In the genomic region with DNA sequence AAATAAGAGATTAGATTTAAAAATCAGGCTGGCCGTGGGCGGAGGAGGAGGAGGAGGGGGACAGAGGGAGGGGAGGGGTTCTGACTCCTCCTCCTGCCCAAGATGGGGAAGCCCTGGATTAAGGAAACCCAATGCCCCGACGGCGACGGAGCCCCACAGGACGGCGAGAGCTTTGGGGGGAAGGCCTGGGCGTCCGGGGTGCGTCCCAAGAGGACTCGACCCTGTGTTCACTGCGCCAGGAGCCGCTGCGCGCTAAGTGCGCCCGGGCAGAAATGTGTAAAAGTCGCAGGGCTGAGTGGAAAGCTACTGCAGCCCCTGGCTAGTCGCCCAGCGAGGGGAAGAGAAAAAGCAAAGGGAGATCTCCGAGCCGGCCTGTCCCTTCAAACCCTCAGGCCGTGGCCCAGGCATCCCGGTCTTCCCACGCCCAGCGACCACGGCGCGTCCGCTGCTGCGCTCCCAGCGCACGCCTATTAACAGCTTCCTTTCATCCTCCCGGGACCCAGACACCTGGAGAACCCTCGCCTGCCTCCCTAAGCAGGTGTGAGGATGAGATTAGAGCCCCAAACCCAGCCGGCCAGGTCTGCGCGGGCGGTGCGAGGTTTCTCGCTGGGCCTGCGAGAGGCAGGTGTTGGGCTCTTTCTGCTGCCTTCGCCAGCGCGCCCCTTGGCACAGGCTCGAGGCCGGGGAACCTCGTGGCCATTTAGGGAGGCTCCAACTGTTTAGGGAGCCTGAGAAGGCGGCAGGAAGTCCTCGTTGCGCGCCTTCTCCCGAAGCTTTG, we compare ENCODE assay signal across 1 cellular context.
TF ChIP-seq lines count a peak whose summit lies in the region.

No MANE protein-coding gene starts in this region.

TF ChIP-seq in GM23338, 12 proteins besides CTCF, POLR2A, EP300 and RAD21 (continued from another document):
- TF ChIP-seq, protein P1, sequence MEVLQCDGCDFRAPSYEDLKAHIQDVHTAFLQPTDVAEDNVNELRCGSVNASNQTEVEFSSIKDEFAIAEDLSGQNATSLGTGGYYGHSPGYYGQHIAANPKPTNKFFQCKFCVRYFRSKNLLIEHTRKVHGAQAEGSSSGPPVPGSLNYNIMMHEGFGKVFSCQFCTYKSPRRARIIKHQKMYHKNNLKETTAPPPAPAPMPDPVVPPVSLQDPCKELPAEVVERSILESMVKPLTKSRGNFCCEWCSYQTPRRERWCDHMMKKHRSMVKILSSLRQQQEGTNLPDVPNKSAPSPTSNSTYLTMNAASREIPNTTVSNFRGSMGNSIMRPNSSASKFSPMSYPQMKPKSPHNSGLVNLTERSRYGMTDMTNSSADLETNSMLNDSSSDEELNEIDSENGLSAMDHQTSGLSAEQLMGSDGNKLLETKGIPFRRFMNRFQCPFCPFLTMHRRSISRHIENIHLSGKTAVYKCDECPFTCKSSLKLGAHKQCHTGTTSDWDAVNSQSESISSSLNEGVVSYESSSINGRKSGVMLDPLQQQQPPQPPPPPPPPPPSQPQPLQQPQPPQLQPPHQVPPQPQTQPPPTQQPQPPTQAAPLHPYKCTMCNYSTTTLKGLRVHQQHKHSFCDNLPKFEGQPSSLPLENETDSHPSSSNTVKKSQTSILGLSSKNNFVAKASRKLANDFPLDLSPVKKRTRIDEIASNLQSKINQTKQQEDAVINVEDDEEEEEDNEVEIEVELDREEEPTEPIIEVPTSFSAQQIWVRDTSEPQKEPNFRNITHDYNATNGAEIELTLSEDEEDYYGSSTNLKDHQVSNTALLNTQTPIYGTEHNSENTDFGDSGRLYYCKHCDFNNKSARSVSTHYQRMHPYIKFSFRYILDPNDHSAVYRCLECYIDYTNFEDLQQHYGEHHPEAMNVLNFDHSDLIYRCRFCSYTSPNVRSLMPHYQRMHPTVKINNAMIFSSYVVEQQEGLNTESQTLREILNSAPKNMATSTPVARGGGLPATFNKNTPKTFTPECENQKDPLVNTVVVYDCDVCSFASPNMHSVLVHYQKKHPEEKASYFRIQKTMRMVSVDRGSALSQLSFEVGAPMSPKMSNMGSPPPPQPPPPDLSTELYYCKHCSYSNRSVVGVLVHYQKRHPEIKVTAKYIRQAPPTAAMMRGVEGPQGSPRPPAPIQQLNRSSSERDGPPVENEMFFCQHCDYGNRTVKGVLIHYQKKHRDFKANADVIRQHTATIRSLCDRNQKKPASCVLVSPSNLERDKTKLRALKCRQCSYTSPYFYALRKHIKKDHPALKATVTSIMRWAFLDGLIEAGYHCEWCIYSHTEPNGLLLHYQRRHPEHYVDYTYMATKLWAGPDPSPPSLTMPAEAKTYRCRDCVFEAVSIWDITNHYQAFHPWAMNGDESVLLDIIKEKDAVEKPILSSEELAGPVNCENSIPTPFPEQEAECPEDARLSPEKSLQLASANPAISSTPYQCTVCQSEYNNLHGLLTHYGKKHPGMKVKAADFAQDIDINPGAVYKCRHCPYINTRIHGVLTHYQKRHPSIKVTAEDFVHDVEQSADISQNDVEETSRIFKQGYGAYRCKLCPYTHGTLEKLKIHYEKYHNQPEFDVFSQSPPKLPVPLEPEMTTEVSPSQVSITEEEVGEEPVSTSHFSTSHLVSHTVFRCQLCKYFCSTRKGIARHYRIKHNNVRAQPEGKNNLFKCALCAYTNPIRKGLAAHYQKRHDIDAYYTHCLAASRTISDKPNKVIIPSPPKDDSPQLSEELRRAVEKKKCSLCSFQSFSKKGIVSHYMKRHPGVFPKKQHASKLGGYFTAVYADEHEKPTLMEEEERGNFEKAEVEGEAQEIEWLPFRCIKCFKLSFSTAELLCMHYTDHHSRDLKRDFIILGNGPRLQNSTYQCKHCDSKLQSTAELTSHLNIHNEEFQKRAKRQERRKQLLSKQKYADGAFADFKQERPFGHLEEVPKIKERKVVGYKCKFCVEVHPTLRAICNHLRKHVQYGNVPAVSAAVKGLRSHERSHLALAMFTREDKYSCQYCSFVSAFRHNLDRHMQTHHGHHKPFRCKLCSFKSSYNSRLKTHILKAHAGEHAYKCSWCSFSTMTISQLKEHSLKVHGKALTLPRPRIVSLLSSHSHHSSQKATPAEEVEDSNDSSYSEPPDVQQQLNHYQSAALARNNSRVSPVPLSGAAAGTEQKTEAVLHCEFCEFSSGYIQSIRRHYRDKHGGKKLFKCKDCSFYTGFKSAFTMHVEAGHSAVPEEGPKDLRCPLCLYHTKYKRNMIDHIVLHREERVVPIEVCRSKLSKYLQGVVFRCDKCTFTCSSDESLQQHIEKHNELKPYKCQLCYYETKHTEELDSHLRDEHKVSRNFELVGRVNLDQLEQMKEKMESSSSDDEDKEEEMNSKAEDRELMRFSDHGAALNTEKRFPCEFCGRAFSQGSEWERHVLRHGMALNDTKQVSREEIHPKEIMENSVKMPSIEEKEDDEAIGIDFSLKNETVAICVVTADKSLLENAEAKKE (CRISPR knock-in tag; IDR thresholded peaks at IDR 0.05) = no peak
- TF ChIP-seq, protein P2, sequence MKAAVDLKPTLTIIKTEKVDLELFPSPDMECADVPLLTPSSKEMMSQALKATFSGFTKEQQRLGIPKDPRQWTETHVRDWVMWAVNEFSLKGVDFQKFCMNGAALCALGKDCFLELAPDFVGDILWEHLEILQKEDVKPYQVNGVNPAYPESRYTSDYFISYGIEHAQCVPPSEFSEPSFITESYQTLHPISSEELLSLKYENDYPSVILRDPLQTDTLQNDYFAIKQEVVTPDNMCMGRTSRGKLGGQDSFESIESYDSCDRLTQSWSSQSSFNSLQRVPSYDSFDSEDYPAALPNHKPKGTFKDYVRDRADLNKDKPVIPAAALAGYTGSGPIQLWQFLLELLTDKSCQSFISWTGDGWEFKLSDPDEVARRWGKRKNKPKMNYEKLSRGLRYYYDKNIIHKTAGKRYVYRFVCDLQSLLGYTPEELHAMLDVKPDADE (IDR thresholded peaks at IDR 0.05) = no peak
- TF ChIP-seq EZH2phosphoT487 (IDR thresholded peaks at IDR 0.05; ENCODE audit: unreplicated experiment) = no peak
